13 cellular contexts compared by ENCODE assay signal in the genomic region with DNA sequence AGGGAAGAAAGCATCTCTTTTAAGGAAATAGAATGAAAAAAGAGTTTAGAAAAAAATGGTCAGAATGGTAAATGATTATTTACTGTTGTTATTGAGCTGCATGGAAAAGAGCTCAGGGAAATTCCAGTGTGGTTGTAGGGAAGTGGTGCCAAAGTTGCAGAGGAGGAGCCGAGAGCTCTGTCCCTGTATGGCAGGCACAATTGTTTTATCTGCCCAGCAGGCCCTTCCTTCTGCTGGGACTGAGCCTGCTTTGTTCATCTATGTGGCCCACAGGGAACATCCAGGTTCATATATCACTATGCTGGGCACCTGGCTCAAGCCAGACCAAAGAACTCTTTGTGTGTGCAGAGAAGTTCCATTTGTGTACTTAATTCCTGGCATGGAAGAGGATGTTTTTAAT.
DNase-seq lines count a peak whose midpoint lies in the region; ATAC-seq lines count a peak whose summit lies in the region.
"Had no signal": no experiment of that assay in that cellular context is flagged by ENCODE, and none has a peak within 500 bp of the region (broad histone marks: within the 10 kb centered on the region; RNA-seq: fewer than 3 reads in every experiment).

No MANE protein-coding gene starts in this region.

- intact Hi-C loops in Right ventricle myocardium superior (cut with DNase I): no loop called here
- intact Hi-C loops in cardiac septum (cut with DNase I): no loop called here

- no peak for DNase-seq in Right ventricle myocardium superior
- DNase-seq in cardiac septum (ENCODE audit: low spot score): no peak
- DNase-seq in cerebellar cortex (ENCODE audit: low spot score): peak; percentile 35
- DNase-seq in myocyte (ENCODE audit: low read depth): peak; percentile 32
- no peak for DNase-seq in NCI-H187 treated with DMSO at 0.1 percent for 48 hours (lab: John Stamatoyannopoulos, UW)
- DNase-seq in NCI-H2227 treated with DMSO at 0.1 percent for 48 hours (lab: John Stamatoyannopoulos, UW): no peak
- DNase-seq in activated CD8-positive, alpha-beta memory T cell treated with anti-CD3 and anti-CD28 coated beads, Interleukin-2, amount 50 U/mL, for 48 hours: no peak
- DNase-seq: 8988T; AML-193; Caco-2; CD8-positive, alpha-beta memory T cell; DND-41; GF-D8 had no signal

- ATAC-seq in Right ventricle myocardium superior (ENCODE audit: poor library complexity): peak; percentile 60

Comparison
In these comparisons a context has a peak if more than half of its experiments do, and no peak if none do; other contexts are left out.
1. DNase-seq: peak in cerebellar cortex (single experiment) and myocyte (single experiment); none in Right ventricle myocardium superior (single experiment), cardiac septum (single experiment), NCI-H187 treated with DMSO at 0.1 percent for 48 hours (single experiment), NCI-H2227 treated with DMSO at 0.1 percent for 48 hours (single experiment) and activated CD8-positive, alpha-beta memory T cell treated with anti-CD3 and anti-CD28 coated beads, Interleukin-2, amount 50 U/mL, for 48 hours (single experiment).